In the genomic region with DNA sequence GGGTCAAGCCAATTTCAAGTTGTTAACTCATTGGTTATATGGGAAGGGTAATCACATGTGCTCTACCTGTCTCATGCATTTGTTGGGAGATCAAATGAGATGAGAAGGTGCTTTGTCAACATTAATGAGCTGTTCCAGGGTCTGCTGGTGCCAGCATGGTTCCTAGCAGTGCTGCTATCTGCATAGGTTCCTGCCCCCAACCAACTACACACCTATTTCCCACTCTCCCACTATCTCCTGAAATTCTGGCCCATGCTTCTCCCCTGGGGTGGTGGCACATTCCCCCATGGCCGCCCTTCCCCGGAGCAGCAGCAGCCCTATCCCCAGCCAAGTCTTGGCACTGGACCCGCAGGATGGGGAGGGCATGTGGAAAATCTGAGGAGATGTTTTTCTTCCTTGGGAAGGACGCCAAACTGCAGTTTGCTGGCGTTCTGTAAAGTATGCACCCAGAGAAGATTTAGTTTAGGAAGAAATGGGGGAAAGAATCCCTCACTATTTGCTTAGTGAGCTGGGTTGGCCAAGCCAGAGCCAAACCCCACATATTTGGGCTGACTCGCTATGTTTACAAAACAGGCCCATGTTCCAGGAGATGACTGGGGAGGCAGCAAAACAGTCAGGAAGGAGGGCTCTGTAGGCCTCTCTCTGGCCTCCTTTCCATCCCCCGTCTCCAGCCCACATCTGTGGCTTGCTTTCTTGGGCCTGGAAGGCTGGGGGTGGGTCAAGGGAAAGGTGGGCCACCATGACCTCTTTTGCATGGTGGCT, we compare ENCODE assay signal across 1 cellular context.
A peak's percentile ranks its signal among the peaks of the same experiment; 100 is the strongest.
TF ChIP-seq lines count a peak whose summit lies in the region.

No MANE protein-coding gene starts in this region.

TF ChIP-seq in A549, 52 proteins besides CTCF, POLR2A, EP300 and RAD21 (continued from another document):
- TF ChIP-seq EHMT2 (IDR thresholded peaks at IDR 0.05; ENCODE audit: low read depth) = 0 out of 2 replicates have a peak, but pooled peaks have one; percentile 19
- TF ChIP-seq, protein P1, sequence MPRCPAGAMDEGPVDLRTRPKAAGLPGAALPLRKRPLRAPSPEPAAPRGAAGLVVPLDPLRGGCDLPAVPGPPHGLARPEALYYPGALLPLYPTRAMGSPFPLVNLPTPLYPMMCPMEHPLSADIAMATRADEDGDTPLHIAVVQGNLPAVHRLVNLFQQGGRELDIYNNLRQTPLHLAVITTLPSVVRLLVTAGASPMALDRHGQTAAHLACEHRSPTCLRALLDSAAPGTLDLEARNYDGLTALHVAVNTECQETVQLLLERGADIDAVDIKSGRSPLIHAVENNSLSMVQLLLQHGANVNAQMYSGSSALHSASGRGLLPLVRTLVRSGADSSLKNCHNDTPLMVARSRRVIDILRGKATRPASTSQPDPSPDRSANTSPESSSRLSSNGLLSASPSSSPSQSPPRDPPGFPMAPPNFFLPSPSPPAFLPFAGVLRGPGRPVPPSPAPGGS (IDR thresholded peaks at IDR 0.05) = peak; percentile 85; the same call in 1 of the 3 replicates
- no peak for TF ChIP-seq EHF (CRISPR knock-in tag; IDR thresholded peaks at IDR 0.05)
- TF ChIP-seq, protein P2, sequence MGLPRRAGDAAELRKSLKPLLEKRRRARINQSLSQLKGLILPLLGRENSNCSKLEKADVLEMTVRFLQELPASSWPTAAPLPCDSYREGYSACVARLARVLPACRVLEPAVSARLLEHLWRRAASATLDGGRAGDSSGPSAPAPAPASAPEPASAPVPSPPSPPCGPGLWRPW (IDR thresholded peaks at IDR 0.05) = no peak
- TF ChIP-seq, protein P3, sequence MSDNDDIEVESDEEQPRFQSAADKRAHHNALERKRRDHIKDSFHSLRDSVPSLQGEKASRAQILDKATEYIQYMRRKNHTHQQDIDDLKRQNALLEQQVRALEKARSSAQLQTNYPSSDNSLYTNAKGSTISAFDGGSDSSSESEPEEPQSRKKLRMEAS (IDR thresholded peaks at IDR 0.05) = peak; percentile 77
- TF ChIP-seq CHD2 (IDR thresholded peaks at IDR 0.05; ENCODE audit: low read length, partially characterized antibody) = no peak
- 0 out of 2 replicates have a peak, but pooled peaks have one; percentile 28 for TF ChIP-seq KDM1A (IDR thresholded peaks at IDR 0.05; ENCODE audit: low read depth)
- TF ChIP-seq ZFP36 (IDR thresholded peaks at IDR 0.05; ENCODE audit: borderline replicate concordance, partially characterized antibody) = no peak
- TF ChIP-seq, protein P4, sequence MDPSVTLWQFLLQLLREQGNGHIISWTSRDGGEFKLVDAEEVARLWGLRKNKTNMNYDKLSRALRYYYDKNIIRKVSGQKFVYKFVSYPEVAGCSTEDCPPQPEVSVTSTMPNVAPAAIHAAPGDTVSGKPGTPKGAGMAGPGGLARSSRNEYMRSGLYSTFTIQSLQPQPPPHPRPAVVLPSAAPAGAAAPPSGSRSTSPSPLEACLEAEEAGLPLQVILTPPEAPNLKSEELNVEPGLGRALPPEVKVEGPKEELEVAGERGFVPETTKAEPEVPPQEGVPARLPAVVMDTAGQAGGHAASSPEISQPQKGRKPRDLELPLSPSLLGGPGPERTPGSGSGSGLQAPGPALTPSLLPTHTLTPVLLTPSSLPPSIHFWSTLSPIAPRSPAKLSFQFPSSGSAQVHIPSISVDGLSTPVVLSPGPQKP (IDR thresholded peaks at IDR 0.05; ENCODE audit: low read depth, low read length) = no peak
- TF ChIP-seq TFCP2L1 (CRISPR knock-in tag; IDR thresholded peaks at IDR 0.05) = no peak
- TF ChIP-seq RFX5 (IDR thresholded peaks at IDR 0.05) = 0 out of 2 replicates have a peak, but pooled peaks have one; percentile 3
- TF ChIP-seq ZNF302 (CRISPR knock-in tag; IDR thresholded peaks at IDR 0.05) = peak; percentile 50; the same call in 1 of the 2 replicates
- TF ChIP-seq CBX2 (IDR thresholded peaks at IDR 0.05; ENCODE audit: borderline replicate concordance, low read depth) = no peak
- TF ChIP-seq FOXS1 (CRISPR knock-in tag; IDR thresholded peaks at IDR 0.05) = peak; percentile 41; the same call in 1 of the 2 replicates
- TF ChIP-seq FOSL2 (IDR thresholded peaks at IDR 0.05) = 0 out of 2 replicates have a peak, but pooled peaks have one; percentile 8
- peak; percentile 75 for TF ChIP-seq FOSL2 (CRISPR knock-in tag; IDR thresholded peaks at IDR 0.05)
- TF ChIP-seq GATA3 (IDR thresholded peaks at IDR 0.05; ENCODE audit: borderline replicate concordance) = peak; percentile 89
- TF ChIP-seq, protein P5, sequence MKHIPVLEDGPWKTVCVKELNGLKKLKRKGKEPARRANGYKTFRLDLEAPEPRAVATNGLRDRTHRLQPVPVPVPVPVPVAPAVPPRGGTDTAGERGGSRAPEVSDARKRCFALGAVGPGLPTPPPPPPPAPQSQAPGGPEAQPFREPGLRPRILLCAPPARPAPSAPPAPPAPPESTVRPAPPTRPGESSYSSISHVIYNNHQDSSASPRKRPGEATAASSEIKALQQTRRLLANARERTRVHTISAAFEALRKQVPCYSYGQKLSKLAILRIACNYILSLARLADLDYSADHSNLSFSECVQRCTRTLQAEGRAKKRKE (CRISPR knock-in tag; IDR thresholded peaks at IDR 0.05; ENCODE audit: low read depth) = no peak; the same call in 1 of the 2 replicates
- TF ChIP-seq CHD4 (IDR thresholded peaks at IDR 0.05; ENCODE audit: borderline replicate concordance) = no peak
- 0 out of 2 replicates have a peak, but pooled peaks have one; percentile 54 for TF ChIP-seq FOSB (CRISPR knock-in tag; IDR thresholded peaks at IDR 0.05)
- peak in 1 of 2 experiments; percentile 70; a peak in 4 of 5 replicates for TF ChIP-seq JUN (IDR thresholded peaks at IDR 0.05)
- TF ChIP-seq, protein P6, sequence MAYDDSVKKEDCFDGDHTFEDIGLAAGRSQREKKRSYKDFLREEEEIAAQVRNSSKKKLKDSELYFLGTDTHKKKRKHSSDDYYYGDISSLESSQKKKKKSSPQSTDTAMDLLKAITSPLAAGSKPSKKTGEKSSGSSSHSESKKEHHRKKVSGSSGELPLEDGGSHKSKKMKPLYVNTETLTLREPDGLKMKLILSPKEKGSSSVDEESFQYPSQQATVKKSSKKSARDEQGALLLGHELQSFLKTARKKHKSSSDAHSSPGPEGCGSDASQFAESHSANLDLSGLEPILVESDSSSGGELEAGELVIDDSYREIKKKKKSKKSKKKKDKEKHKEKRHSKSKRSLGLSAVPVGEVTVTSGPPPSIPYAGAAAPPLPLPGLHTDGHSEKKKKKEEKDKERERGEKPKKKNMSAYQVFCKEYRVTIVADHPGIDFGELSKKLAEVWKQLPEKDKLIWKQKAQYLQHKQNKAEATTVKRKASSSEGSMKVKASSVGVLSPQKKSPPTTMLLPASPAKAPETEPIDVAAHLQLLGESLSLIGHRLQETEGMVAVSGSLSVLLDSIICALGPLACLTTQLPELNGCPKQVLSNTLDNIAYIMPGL (CRISPR knock-in tag; IDR thresholded peaks at IDR 0.05; ENCODE audit: borderline replicate concordance) = no peak
- TF ChIP-seq SREBF2 (IDR thresholded peaks at IDR 0.05) = no peak
- TF ChIP-seq HDAC2 (IDR thresholded peaks at IDR 0.05) = no peak
- no peak for TF ChIP-seq RCOR1 (IDR thresholded peaks at IDR 0.05; ENCODE audit: low read depth, low read length)
- no peak for TF ChIP-seq MAZ (IDR thresholded peaks at IDR 0.05; ENCODE audit: borderline replicate concordance, low read depth, low read length)
- no peak for TF ChIP-seq BHLHE40 (IDR thresholded peaks at IDR 0.05; ENCODE audit: low read depth, low read length)
- no peak for TF ChIP-seq NPAS2 (CRISPR knock-in tag; IDR thresholded peaks at IDR 0.05; ENCODE audit: borderline replicate concordance)
- TF ChIP-seq RNF2 (IDR thresholded peaks at IDR 0.05; ENCODE audit: borderline replicate concordance, low read depth) = no peak
- no peak for TF ChIP-seq PHF8 (IDR thresholded peaks at IDR 0.05; ENCODE audit: borderline replicate concordance, low read depth)
- no peak for TF ChIP-seq NFE2L2 (conservative IDR thresholded peaks at IDR 0.05; ENCODE audit: low read length)
- no peak for TF ChIP-seq ESRRA (IDR thresholded peaks at IDR 0.05; ENCODE audit: borderline replicate concordance, low read length)
- TF ChIP-seq, protein P7, sequence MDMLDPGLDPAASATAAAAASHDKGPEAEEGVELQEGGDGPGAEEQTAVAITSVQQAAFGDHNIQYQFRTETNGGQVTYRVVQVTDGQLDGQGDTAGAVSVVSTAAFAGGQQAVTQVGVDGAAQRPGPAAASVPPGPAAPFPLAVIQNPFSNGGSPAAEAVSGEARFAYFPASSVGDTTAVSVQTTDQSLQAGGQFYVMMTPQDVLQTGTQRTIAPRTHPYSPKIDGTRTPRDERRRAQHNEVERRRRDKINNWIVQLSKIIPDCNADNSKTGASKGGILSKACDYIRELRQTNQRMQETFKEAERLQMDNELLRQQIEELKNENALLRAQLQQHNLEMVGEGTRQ (IDR thresholded peaks at IDR 0.05) = no peak
- TF ChIP-seq JUNB (IDR thresholded peaks at IDR 0.05) = peak; percentile 73
- TF ChIP-seq ZSCAN20 (CRISPR knock-in tag; IDR thresholded peaks at IDR 0.05) = no peak
- TF ChIP-seq, protein P8, sequence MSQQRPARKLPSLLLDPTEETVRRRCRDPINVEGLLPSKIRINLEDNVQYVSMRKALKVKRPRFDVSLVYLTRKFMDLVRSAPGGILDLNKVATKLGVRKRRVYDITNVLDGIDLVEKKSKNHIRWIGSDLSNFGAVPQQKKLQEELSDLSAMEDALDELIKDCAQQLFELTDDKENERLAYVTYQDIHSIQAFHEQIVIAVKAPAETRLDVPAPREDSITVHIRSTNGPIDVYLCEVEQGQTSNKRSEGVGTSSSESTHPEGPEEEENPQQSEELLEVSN (IDR thresholded peaks at IDR 0.05; ENCODE audit: borderline replicate concordance, low read depth) = no peak; the same call in 1 of the 2 replicates
- TF ChIP-seq HOXA7 (CRISPR knock-in tag; IDR thresholded peaks at IDR 0.05) = no peak
- no peak for TF ChIP-seq CBX8 (IDR thresholded peaks at IDR 0.05)
- TF ChIP-seq, protein P9, sequence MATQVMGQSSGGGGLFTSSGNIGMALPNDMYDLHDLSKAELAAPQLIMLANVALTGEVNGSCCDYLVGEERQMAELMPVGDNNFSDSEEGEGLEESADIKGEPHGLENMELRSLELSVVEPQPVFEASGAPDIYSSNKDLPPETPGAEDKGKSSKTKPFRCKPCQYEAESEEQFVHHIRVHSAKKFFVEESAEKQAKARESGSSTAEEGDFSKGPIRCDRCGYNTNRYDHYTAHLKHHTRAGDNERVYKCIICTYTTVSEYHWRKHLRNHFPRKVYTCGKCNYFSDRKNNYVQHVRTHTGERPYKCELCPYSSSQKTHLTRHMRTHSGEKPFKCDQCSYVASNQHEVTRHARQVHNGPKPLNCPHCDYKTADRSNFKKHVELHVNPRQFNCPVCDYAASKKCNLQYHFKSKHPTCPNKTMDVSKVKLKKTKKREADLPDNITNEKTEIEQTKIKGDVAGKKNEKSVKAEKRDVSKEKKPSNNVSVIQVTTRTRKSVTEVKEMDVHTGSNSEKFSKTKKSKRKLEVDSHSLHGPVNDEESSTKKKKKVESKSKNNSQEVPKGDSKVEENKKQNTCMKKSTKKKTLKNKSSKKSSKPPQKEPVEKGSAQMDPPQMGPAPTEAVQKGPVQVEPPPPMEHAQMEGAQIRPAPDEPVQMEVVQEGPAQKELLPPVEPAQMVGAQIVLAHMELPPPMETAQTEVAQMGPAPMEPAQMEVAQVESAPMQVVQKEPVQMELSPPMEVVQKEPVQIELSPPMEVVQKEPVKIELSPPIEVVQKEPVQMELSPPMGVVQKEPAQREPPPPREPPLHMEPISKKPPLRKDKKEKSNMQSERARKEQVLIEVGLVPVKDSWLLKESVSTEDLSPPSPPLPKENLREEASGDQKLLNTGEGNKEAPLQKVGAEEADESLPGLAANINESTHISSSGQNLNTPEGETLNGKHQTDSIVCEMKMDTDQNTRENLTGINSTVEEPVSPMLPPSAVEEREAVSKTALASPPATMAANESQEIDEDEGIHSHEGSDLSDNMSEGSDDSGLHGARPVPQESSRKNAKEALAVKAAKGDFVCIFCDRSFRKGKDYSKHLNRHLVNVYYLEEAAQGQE (IDR thresholded peaks at IDR 0.05) = no peak
- TF ChIP-seq MYC (IDR thresholded peaks at IDR 0.05; ENCODE audit: borderline replicate concordance, low read length) = no peak
- TF ChIP-seq SMC3 (IDR thresholded peaks at IDR 0.05) = peak; percentile 42; the same call in 1 of the 3 replicates
- 0 out of 2 replicates have a peak, but pooled peaks have one; percentile 17 for TF ChIP-seq HOXB5 (CRISPR knock-in tag; IDR thresholded peaks at IDR 0.05)
